In genomic region chr9:12760758-12761157, GRCh38 we compare ENCODE assay signal across 15 cellular contexts. TPM values are rescaled to one million over a fixed set of nuclear protein-coding genes. Genes with fewer than 3 reads are reported as not detected.
DNase-seq lines count a peak whose midpoint lies in the region; ATAC-seq, FAIRE-seq and TF ChIP-seq lines count a peak whose summit lies in the region.
"Had no signal": no experiment of that assay in that cellular context is flagged by ENCODE, and none has a peak within 500 bp of the region (broad histone marks: within the 10 kb centered on the region; RNA-seq: fewer than 3 reads in every experiment).

No MANE protein-coding gene starts in this region.

- CTCF ChIA-PET in IMR-90 (lab: Yijun Ruan, JAX), result no interaction called here

- no peak overlapping the region for H3K4me2 ChIP-seq in IMR-90 (ENCODE audit: low read depth, low read length)

- H2BK15ac ChIP-seq in IMR-90 (ENCODE audit: low read depth, low read length), result no peak overlapping the region

- H3K36me3 ChIP-seq in IMR-90 (ENCODE audit: control insufficient read depth, insufficient read depth, low read length) (no peaks in the 10 kb centered on the region), pancreas (no peaks in the 10 kb centered on the region)

- H2AK9ac ChIP-seq in IMR-90 (replicated peaks; ENCODE audit: low read depth, low read length, poor library complexity), result no peak overlapping the region

- dilution Hi-C loops in IMR-90 (cut with HindIII; ENCODE audit: low sequenced_read_pairs, unreplicated experiment), result no loop called here

- no peak for ATAC-seq in IMR-90 (ENCODE audit: low read depth)
- no peak for ATAC-seq in pancreas
- ATAC-seq in GM19328 (IDR thresholded peaks at IDR 0.05; ENCODE audit: unreplicated experiment), result no peak

- POLR2A ChIA-PET in IMR-90 (lab: Charles Lee; ENCODE audit: unreplicated experiment), result no interaction called here

- DNase-seq in D721Med (ENCODE audit: insufficient read length, low spot score) (no peak), IMR-90 (peak; percentile 23), epithelial cell of esophagus (ENCODE audit: low read depth) (peak; percentile 61), pancreas (no peak), DMS 273 (lab: John Stamatoyannopoulos, UW; ENCODE audit: unreplicated experiment) (no peak)
- DNase-seq in stimulated activated CD4-positive, alpha-beta T cell treated with anti-CD3 and anti-CD28 coated beads, Interleukin-2, amount 100 ng/mL, for 24 hours, result no peak
- DNase-seq: CD8-positive, alpha-beta memory T cell; DMS153; GOT3; H9; KG1 had no signal

- H3K27me3 ChIP-seq in IMR-90 (ENCODE audit: control insufficient read depth, insufficient read depth, low read length) (no peaks in the 10 kb centered on the region), pancreas (no peaks in the 10 kb centered on the region)

- H3K4me1 ChIP-seq in IMR-90 (ENCODE audit: control insufficient read depth, insufficient read depth, low read length), result no peaks in the 10 kb centered on the region
- H3K4me1 ChIP-seq in pancreas, result no peaks in the 10 kb centered on the region

- H3K56ac ChIP-seq in IMR-90 (ENCODE audit: extremely low read depth, insufficient read depth, low read length), result no peak overlapping the region

- H2BK20ac ChIP-seq in IMR-90 (ENCODE audit: low read depth, low read length), result no peak overlapping the region

- no peak overlapping the region for H3K9ac ChIP-seq in IMR-90 (ENCODE audit: low read depth, low read length)

- no peak overlapping the region for H4K91ac ChIP-seq in IMR-90 (ENCODE audit: insufficient read depth, low read depth, low read length)

- TF ChIP-seq CTCF in D721Med (IDR thresholded peaks at IDR 0.05; ENCODE audit: insufficient read depth, missing control alignments), result no peak
- TF ChIP-seq CTCF in IMR-90 (conservative IDR thresholded peaks at IDR 0.05; ENCODE audit: low read depth, low read length), result no peak
- TF ChIP-seq CTCF in epithelial cell of esophagus (IDR thresholded peaks at IDR 0.05; ENCODE audit: insufficient read depth, low read depth, low read length, missing control alignments), result no peak
- no peak for TF ChIP-seq CTCF in pancreas (IDR thresholded peaks at IDR 0.05)

- WGBS in IMR-90 (ENCODE audit: extremely low coverage in 2 of 2, insufficient read length in 1 of 2), 2 experiments, result no CpG with 5 or more reads among the region's 2 CpGs
- 0 to 24% methylated on average over 2 of the region's 2 CpGs for WGBS in pancreas, 2 donors

- H3K4ac ChIP-seq in IMR-90 (ENCODE audit: low read depth, low read length), result no peak overlapping the region

- H3K4me3 ChIP-seq in IMR-90 (ENCODE audit: insufficient read depth, low read depth, low read length) (no peak overlapping the region), epithelial cell of esophagus (ENCODE audit: low read length) (no peak overlapping the region), pancreas (no peak overlapping the region)

- H3K9me3 ChIP-seq in IMR-90 (ENCODE audit: control insufficient read depth, insufficient read depth, low read length), result no peaks in the 10 kb centered on the region
- no peaks in the 10 kb centered on the region for H3K9me3 ChIP-seq in pancreas

- no peak overlapping the region for H2AK5ac ChIP-seq in IMR-90 (ENCODE audit: low read depth, low read length)

- no peaks in the 10 kb centered on the region for H4K20me1 ChIP-seq in IMR-90 (ENCODE audit: insufficient read depth, low read length)

- no peak for TF ChIP-seq RAD21 in IMR-90 (IDR thresholded peaks at IDR 0.05; ENCODE audit: low read length)

- no TSS peak for BruUV-seq in IMR-90 (replicated peaks; lab: Mats Ljungman, UMichigan)

- H3K27ac ChIP-seq in IMR-90 (ENCODE audit: insufficient read depth, low read length) (no peak overlapping the region), pancreas (no peak overlapping the region)

- H4K8ac ChIP-seq in IMR-90 (ENCODE audit: low read depth in 2 of 2, low read length in 2 of 2), result no peak overlapping the region

- H2AFZ ChIP-seq in IMR-90 (replicated peaks; ENCODE audit: low read length, poor library complexity), result no peak overlapping the region

- H2BK5ac ChIP-seq in IMR-90 (ENCODE audit: low read depth, low read length, poor library complexity, severe bottlenecking), result no peak overlapping the region

- H3K14ac ChIP-seq in IMR-90 (replicated peaks; ENCODE audit: low read depth, low read length), result no peak overlapping the region

- H2BK120ac ChIP-seq in IMR-90 (ENCODE audit: low read depth, low read length), result no peak overlapping the region

- H3K23ac ChIP-seq in IMR-90 (ENCODE audit: low read depth, low read length), result no peak overlapping the region

- no peak for TF ChIP-seq POLR2A in IMR-90 (IDR thresholded peaks at IDR 0.05; ENCODE audit: low read depth, low read length)

- no peaks in the 10 kb centered on the region for H3K9me1 ChIP-seq in IMR-90 (ENCODE audit: insufficient read depth, low read length)

- H4K5ac ChIP-seq in IMR-90 (ENCODE audit: low read depth, low read length), result no peak overlapping the region

- in situ Hi-C loops in IMR-90 (cut with MboI; ENCODE audit: low sequenced_read_pairs), result no loop called here

- H3K79me1 ChIP-seq in IMR-90 (ENCODE audit: low read depth in 1 of 2, low read length in 2 of 2), result no peaks in the 10 kb centered on the region

- intact Hi-C loops in IMR-90 (cut with micrococcal nuclease) (no loop called here), pancreas (cut with DNase I) (no loop called here)

- no peak overlapping the region for H3K18ac ChIP-seq in IMR-90 (ENCODE audit: low read depth, low read length)

- FAIRE-seq in D721Med (lab: Jason Lieb, UNC) (peak; percentile 11), pancreas (lab: Jason Lieb, UNC) (peak; percentile 45)
- FAIRE-seq: GM18507 had no signal

TF ChIP-seq in IMR-90, 13 proteins besides CTCF, POLR2A, EP300 and RAD21:
- TF ChIP-seq RCOR1 (IDR thresholded peaks at IDR 0.05; ENCODE audit: insufficient replicate concordance, low read length), result no peak
- no peak for TF ChIP-seq MAZ (IDR thresholded peaks at IDR 0.05; ENCODE audit: borderline replicate concordance, low read depth, low read length)
- peak; percentile 81 for TF ChIP-seq CEBPB (IDR thresholded peaks at IDR 0.05; ENCODE audit: low read depth, low read length)

RNA-seq across cellular contexts. Expression of gene LURAP1L, which starts 14.1 kb away (rescaled TPM):
- 6.1 and 7.2 TPM in 2 replicates for total RNA-seq in IMR-90 (2012; rRNA removed)
- polyA plus RNA-seq in IMR-90 (2012; rRNA removed), result 8.7 and 10.6 TPM in 2 replicates
- polyA plus RNA-seq in IMR-90 (2012; cell fraction: cytosol; rRNA removed), result 8.5 and 11.1 TPM in 2 replicates
- 9.1 and 21.8 TPM in 2 replicates for polyA plus RNA-seq in IMR-90 (2012; cell fraction: nucleus; rRNA removed; ENCODE audit: low replicate concordance)
- total RNA-seq in pancreas, result 10 to 100 TPM in 5 of 6 donors, 1 to 10 TPM in 1; 6.5 to 21.1 (median 13.7) TPM
- polyA plus RNA-seq in pancreas, result 10 to 100 TPM; 10.9 to 11.3 TPM
- total RNA-seq: CD8-positive, alpha-beta memory T cell had no signal
- polyA plus RNA-seq: CD14-positive monocyte; CD8-positive, alpha-beta memory T cell; IgD-negative memory B cell had no signal

Comparison
In these comparisons a context has a peak if more than half of its experiments do, and no peak if none do; other contexts are left out.
1. DNase-seq: peak in IMR-90 (single experiment) and epithelial cell of esophagus (single experiment); none in D721Med (single experiment), pancreas (0 of 6), stimulated activated CD4-positive, alpha-beta T cell treated with anti-CD3 and anti-CD28 coated beads, Interleukin-2, amount 100 ng/mL, for 24 hours (0 of 2) and DMS 273 (single experiment).